ENCODE assay signal across 17 cellular contexts in genomic region chr10:37752309-37752875, GRCh38.
A peak's percentile ranks its signal among the peaks of the same experiment; 100 is the strongest.
DNase-seq lines count a peak whose midpoint lies in the region; ATAC-seq, FAIRE-seq and TF ChIP-seq lines count a peak whose summit lies in the region.
"Had no signal": no experiment of that assay in that cellular context is flagged by ENCODE, and none has a peak within 500 bp of the region (broad histone marks: within the 10 kb centered on the region; RNA-seq: fewer than 3 reads in every experiment).

No MANE protein-coding gene starts in this region.

- 88% methylated on average over 2 of the region's 3 CpGs for WGBS in HepG2 (ENCODE audit: low lambda C conversion rate)
- WGBS in right lobe of liver (ENCODE audit: insufficient coverage, low coverage, low lambda C conversion rate, missing lambda C conversion rate) = 83% methylated on average over 1 of the region's 3 CpGs
- 6% methylated on average over 3 of the region's 3 CpGs for WGBS in K562 (ENCODE audit: insufficient coverage, low coverage, missing lambda C conversion rate)
- 75 to 88% methylated on average over 1 to 3 of the region's 3 CpGs for WGBS in gastroesophageal sphincter (ENCODE audit: low coverage in 1 of 2), 2 donors

- H2AFZ ChIP-seq in HepG2 (ENCODE audit: low read length) = no peak overlapping the region
- no peak overlapping the region for H2AFZ ChIP-seq in PC-3 (ENCODE audit: low read length)
- H2AFZ ChIP-seq in K562 (ENCODE audit: low read depth, low read length) = no peak overlapping the region

- TF ChIP-seq POLR2A in HepG2 (IDR thresholded peaks at IDR 0.05; ENCODE audit: insufficient read depth in 1 of 2, low read depth in 2 of 2, low read length in 2 of 2) (no peak), right lobe of liver (IDR thresholded peaks at IDR 0.05) (no peak), K562 (conservative IDR thresholded peaks at IDR 0.05) (no peak), gastroesophageal sphincter (IDR thresholded peaks at IDR 0.05) (no peak)

- no peak for TF ChIP-seq CTCF in HepG2 (CRISPR knock-in tag; IDR thresholded peaks at IDR 0.05)
- TF ChIP-seq CTCF in right lobe of liver (IDR thresholded peaks at IDR 0.05) = no peak
- peak; percentile 53 for TF ChIP-seq CTCF in PC-3 (conservative IDR thresholded peaks at IDR 0.05; ENCODE audit: low read depth, low read length)
- TF ChIP-seq CTCF in K562 (IDR thresholded peaks at IDR 0.05 in 2 of 3, conservative IDR thresholded peaks at IDR 0.05 in 1 of 3; ENCODE audit: insufficient read depth in 2 of 3, low read depth in 1 of 3, low read length in 3 of 3) = peak in 2 of 3 experiments; percentile 16 to 20; a peak in 2 of 6 replicates
- TF ChIP-seq CTCF in gastroesophageal sphincter (IDR thresholded peaks at IDR 0.05) = no peak

- POLR2A ChIA-PET in HepG2 (lab: Yijun Ruan, JAX) (no interaction called here), PC-3 (lab: Charles Lee; ENCODE audit: unreplicated experiment) (no interaction called here), K562 (lab: Yijun Ruan, JAX) (no interaction called here)

- no peaks in the 10 kb centered on the region for H3F3A ChIP-seq in PC-3 (ENCODE audit: low read length, unreplicated experiment)

- FAIRE-seq in HepG2 (lab: Jason Lieb, UNC) = no peak
- FAIRE-seq in K562 (lab: Jason Lieb, UNC) = no peak
- FAIRE-seq: GM12878, GM18507 had no signal

- in situ Hi-C loops in HepG2 (cut with HindIII; ENCODE audit: extremely low pct_ligation_motif_present, low pct_unique_long_range_greater_than_20kb) = loop anchor here (10.0 to 25.0 kb wide), 2 partner anchors 228 to 865 kb away; no protein-coding TSS in a partner anchor
- in situ Hi-C loops in K562 (cut with MboI) = no loop called here

- TF ChIP-seq RAD21 in HepG2 (CRISPR knock-in tag; IDR thresholded peaks at IDR 0.05) = no peak
- peak in 1 of 2 experiments; percentile 17; a peak in 2 of 4 replicates for TF ChIP-seq RAD21 in K562 (CRISPR knock-in tag; conservative IDR thresholded peaks at IDR 0.05 in 1 of 2, IDR thresholded peaks at IDR 0.05 in 1 of 2)

- CTCF ChIA-PET in HepG2 (lab: Yijun Ruan, JAX; ENCODE audit: low intra/inter-chr PET ratio, low total read pairs) (no interaction called here), PC-3 (lab: Charles Lee) (interaction anchor here (0.6 to 0.9 kb wide), 4 partner anchors 34 to 1898 kb away, joined by 4 to 5 read pairs (median 4); no protein-coding TSS in a partner anchor), K562 (lab: Yijun Ruan, JAX; ENCODE audit: low intra/inter-chr PET ratio) (no interaction called here)

- H3K9me1 ChIP-seq in K562 (ENCODE audit: control insufficient read depth, insufficient read depth, low read length) = no peaks in the 10 kb centered on the region

- H3K36me3 ChIP-seq in HepG2 (replicated peaks in 1 of 2; ENCODE audit: control insufficient read depth in 1 of 2, insufficient read depth in 2 of 2, low read length in 2 of 2) (no peaks in the 10 kb centered on the region), right lobe of liver (no peaks in the 10 kb centered on the region), PC-3 (ENCODE audit: low read depth, low read length) (no peaks in the 10 kb centered on the region), K562 (ENCODE audit: control insufficient read depth, insufficient read depth, low read length) (no peaks in the 10 kb centered on the region), gastroesophageal sphincter (no peaks in the 10 kb centered on the region)
- H3K36me3 ChIP-seq: BLaER1 treated with 17β-estradiol and CSF1 and Interleukin-3, amounts not matched to agents 10 nM and 100 nM had no signal

- BruUV-seq in HepG2 (replicated peaks; lab: Mats Ljungman, UMichigan) (no TSS peak), PC-3 (replicated peaks; lab: Mats Ljungman, UMichigan) (no TSS peak), K562 (replicated peaks; lab: Mats Ljungman, UMichigan) (no TSS peak)

- intact Hi-C loops in HepG2 (cut with micrococcal nuclease; ENCODE audit: unreplicated experiment) (loop anchor here (5.0 to 10.0 kb wide), 3 partner anchors 182 to 865 kb away; no protein-coding TSS in a partner anchor), right lobe of liver (cut with DNase I) (no loop called here), PC-3 (cut with micrococcal nuclease) (no loop called here), K562 (cut with micrococcal nuclease) (loop anchor here (5.0 to 10.0 kb wide), 2 partner anchors 182 to 850 kb away; no protein-coding TSS in a partner anchor)

- H3K4me3 ChIP-seq in HepG2 (replicated peaks in 1 of 3; ENCODE audit: insufficient read depth in 1 of 3, low read depth in 2 of 3, low read length in 3 of 3) (no peak overlapping the region), right lobe of liver (no peak overlapping the region), PC-3 (ENCODE audit: low read length) (no peak overlapping the region), K562 (no peak overlapping the region), gastroesophageal sphincter (no peak overlapping the region)
- H3K4me3 ChIP-seq: BLaER1 treated with 17β-estradiol and CSF1 and Interleukin-3, amounts not matched to agents 10 nM and 100 nM; GM12878 had no signal

- H3K9me2 ChIP-seq in PC-3 (replicated peaks; ENCODE audit: low read length) = no peaks in the 10 kb centered on the region

- H3K79me2 ChIP-seq in HepG2 (ENCODE audit: insufficient read depth, low read length) (no peaks in the 10 kb centered on the region), PC-3 (ENCODE audit: low read length) (no peaks in the 10 kb centered on the region), K562 (ENCODE audit: control insufficient read depth, insufficient read depth, low read length) (no peaks in the 10 kb centered on the region)

- DNase-seq in HepG2 (ENCODE audit: low spot score) (no peak), right lobe of liver (no peak), PC-3 (peak; percentile 40), K562 (ENCODE audit: extremely low read depth in 1 of 4, low spot score in 3 of 4) (peak in 1 of 4 experiments; percentile 11), NCI-H187 (lab: John Stamatoyannopoulos, UW) (no peak), anterior cingulate cortex (lab: John Stamatoyannopoulos, UW) (no peak)
- DNase-seq: 8988T; CD4-positive, CD25-positive, alpha-beta regulatory T cell; DMS53; HCEC 1CT; HFFc6; IMR-90 had no signal

- peak; percentile 37; the same call in 2 of the 3 replicates for ATAC-seq in HepG2
- no peak for ATAC-seq in right lobe of liver
- peak; percentile 9; the same call in 1 of the 2 replicates for ATAC-seq in PC-3
- peak; percentile 57 for ATAC-seq in K562
- ATAC-seq in gastroesophageal sphincter = no peak
- ATAC-seq: GM12878 had no signal

- H3K27me3 ChIP-seq in HepG2 (ENCODE audit: control insufficient read depth in 1 of 2, insufficient read depth in 2 of 2, low read length in 2 of 2) = no peaks in the 10 kb centered on the region
- no peaks in the 10 kb centered on the region for H3K27me3 ChIP-seq in right lobe of liver
- no peaks in the 10 kb centered on the region for H3K27me3 ChIP-seq in PC-3 (ENCODE audit: low read length)
- H3K27me3 ChIP-seq in K562 (ENCODE audit: control insufficient read depth in 2 of 2, insufficient read depth in 2 of 2, low read length in 2 of 2) = no peaks in the 10 kb centered on the region
- H3K27me3 ChIP-seq in gastroesophageal sphincter = no peaks in the 10 kb centered on the region
- H3K27me3 ChIP-seq: BLaER1 treated with 17β-estradiol and CSF1 and Interleukin-3, amounts not matched to agents 10 nM and 100 nM had no signal

- TF ChIP-seq EP300 in HepG2 (IDR thresholded peaks at IDR 0.05; ENCODE audit: low read depth in 2 of 2, low read length in 2 of 2) (no peak), HepG2 (CRISPR knock-in tag; IDR thresholded peaks at IDR 0.05; ENCODE audit: borderline replicate concordance) (no peak), K562 (IDR thresholded peaks at IDR 0.05; ENCODE audit: low read length) (no peak), gastroesophageal sphincter (IDR thresholded peaks at IDR 0.05) (no peak)

- H4K20me1 ChIP-seq in HepG2 (ENCODE audit: insufficient read depth, low read length) (no peaks in the 10 kb centered on the region), PC-3 (ENCODE audit: low read length) (no peaks in the 10 kb centered on the region), K562 (replicated peaks; ENCODE audit: control insufficient read depth, insufficient read depth, low read length) (no peaks in the 10 kb centered on the region)
- H4K20me1 ChIP-seq: BLaER1 treated with 17β-estradiol and CSF1 and Interleukin-3, amounts not matched to agents 10 nM and 100 nM had no signal

- H3K27ac ChIP-seq in HepG2 (ENCODE audit: extremely low read length, insufficient read depth, low read length) (no peak overlapping the region), right lobe of liver (no peak overlapping the region), PC-3 (ENCODE audit: low read length) (no peak overlapping the region), K562 (ENCODE audit: extremely low read depth, low read depth, low read length) (no peak overlapping the region), gastroesophageal sphincter (no peak overlapping the region)
- H3K27ac ChIP-seq: BLaER1 treated with 17β-estradiol and CSF1 and Interleukin-3, amounts not matched to agents 10 nM and 100 nM; HL-60 had no signal

- H3K9me3 ChIP-seq in HepG2 (ENCODE audit: low read length) (no peaks in the 10 kb centered on the region), right lobe of liver (no peaks in the 10 kb centered on the region), PC-3 (ENCODE audit: low read length) (no peaks in the 10 kb centered on the region), K562 (replicated peaks; ENCODE audit: control insufficient read depth, insufficient read depth, low read depth, low read length) (no peaks in the 10 kb centered on the region; the same call in 1 of the 2 replicates), gastroesophageal sphincter (peaks cover 0 to 62% (median 0%) of the 10 kb centered on the region in 3 donors)
- H3K9me3 ChIP-seq: BLaER1 treated with 17β-estradiol and CSF1 and Interleukin-3, amounts not matched to agents 10 nM and 100 nM had no signal

- no peak overlapping the region for H3K9ac ChIP-seq in HepG2 (ENCODE audit: insufficient read depth, low read depth, low read length)
- H3K9ac ChIP-seq in PC-3 (ENCODE audit: low read length) = no peak overlapping the region
- no peak overlapping the region for H3K9ac ChIP-seq in K562 (ENCODE audit: insufficient read depth in 1 of 2, low read depth in 2 of 2, low read length in 2 of 2)
- H3K9ac ChIP-seq: BLaER1 treated with 17β-estradiol and CSF1 and Interleukin-3, amounts not matched to agents 10 nM and 100 nM had no signal

- H3K4me2 ChIP-seq in HepG2 (ENCODE audit: low read depth, low read length) (no peak overlapping the region), PC-3 (ENCODE audit: low read length) (no peak overlapping the region), K562 (ENCODE audit: insufficient read depth, low read length) (no peak overlapping the region)
- H3K4me2 ChIP-seq: BLaER1 treated with 17β-estradiol and CSF1 and Interleukin-3, amounts not matched to agents 10 nM and 100 nM had no signal

- H3K4me1 ChIP-seq in HepG2 (ENCODE audit: insufficient read depth, low read length) (peaks cover 17% of the 10 kb centered on the region), right lobe of liver (no peaks in the 10 kb centered on the region), PC-3 (ENCODE audit: insufficient read depth, low read length) (peaks cover 25% of the 10 kb centered on the region), K562 (replicated peaks in 1 of 2; ENCODE audit: control insufficient read depth in 2 of 2, insufficient read depth in 2 of 2, low read length in 2 of 2) (no peaks in the 10 kb centered on the region), gastroesophageal sphincter (no peaks in the 10 kb centered on the region)

Comparison
In these comparisons a context has a peak if more than half of its experiments do, and no peak if none do; other contexts are left out.
1. ATAC-seq: peak in HepG2 (single experiment), PC-3 (single experiment) and K562 (single experiment); none in right lobe of liver (0 of 4) and gastroesophageal sphincter (single experiment).
2. intact Hi-C loops: an anchor here in HepG2 (5.0 to 10.0 kb wide) and K562 (5.0 to 10.0 kb wide); none called in right lobe of liver and PC-3.
3. CTCF ChIP-seq: peak in PC-3 (single experiment) and K562 (2 of 3); none in HepG2 (single experiment), right lobe of liver (0 of 4) and gastroesophageal sphincter (0 of 4).
4. Of the 241 proteins assayed by ChIP-seq in both HepG2 and K562: peak only in HepG2: STAG1; only in K562: CTCF; in both: none; in neither: 238; mixed calls (peak in some experiments, not most) for 1.